In the genomic region with DNA sequence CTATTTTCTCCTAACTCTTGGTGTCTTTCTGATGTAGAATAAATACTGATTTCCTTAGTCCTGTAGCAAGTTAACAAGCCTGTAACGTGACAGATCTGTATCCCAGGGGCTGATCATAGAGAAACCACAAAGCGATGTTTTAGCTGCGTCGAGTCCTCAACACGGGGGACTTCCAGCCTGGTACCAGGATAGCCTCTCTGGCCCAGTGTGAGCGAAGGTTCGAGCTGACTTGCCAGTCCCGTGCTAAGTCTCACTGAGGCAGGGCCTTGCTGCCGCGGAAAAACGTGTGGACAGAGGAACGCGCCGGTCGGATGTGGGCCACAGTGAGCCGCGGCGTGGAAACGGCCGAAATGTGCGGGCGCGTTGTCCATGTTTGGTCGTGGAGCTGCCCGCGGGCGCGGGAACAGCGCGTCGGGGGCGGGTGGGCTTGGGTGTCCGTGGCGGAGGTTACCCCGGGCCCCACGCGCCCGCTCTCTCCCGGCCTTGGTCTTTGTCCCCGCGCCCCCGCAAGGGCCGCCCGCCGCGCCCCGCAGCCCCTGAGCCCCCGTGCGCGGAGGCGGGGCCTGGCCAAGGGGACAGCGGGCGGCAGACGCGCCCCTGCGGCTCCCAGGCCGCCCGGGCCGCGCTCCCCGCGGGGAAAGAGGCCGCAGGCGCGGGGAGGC, we compare ENCODE assay signal across 8 cellular contexts. TPM values are rescaled to one million over a fixed set of nuclear protein-coding genes. Genes with fewer than 3 reads are reported as not detected.
DNase-seq lines count a peak whose midpoint lies in the region; ATAC-seq and TF ChIP-seq lines count a peak whose summit lies in the region.

No MANE protein-coding gene starts in this region.

- 31 to 39% methylated on average over 7 to 16 of the region's 65 CpGs for WGBS in thyroid gland, 2 donors

- peak; percentile 8 for DNase-seq in ACHN
- DNase-seq in cerebellar cortex (ENCODE audit: low spot score): peak; percentile 42
- peak; percentile 35 to 49 for DNase-seq in lung microvascular endothelial cell (ENCODE audit: low read depth in 2 of 2)
- peak; percentile 18 to 40 for DNase-seq in thyroid gland
- DNase-seq in globus pallidus (ENCODE audit: low spot score): no peak

- in situ Hi-C loops in ACHN (cut with HindIII; ENCODE audit: low pct_ligation_motif_present, low pct_unique_long_range_greater_than_20kb, low sequenced_read_pairs): no loop called here

- peaks cover 19% of the 10 kb centered on the region for H3K4me1 ChIP-seq in HUES48 (ENCODE audit: control insufficient read depth, insufficient read depth, low read length)
- peaks cover 15 to 27% of the 10 kb centered on the region in 2 donors for H3K4me1 ChIP-seq in thyroid gland

- H3K36me3 ChIP-seq in HUES48 (ENCODE audit: control insufficient read depth, insufficient read depth, low read length) (no peaks in the 10 kb centered on the region), thyroid gland (no peaks in the 10 kb centered on the region)

- no peak overlapping the region for H3K9ac ChIP-seq in HUES48 (ENCODE audit: low read depth, low read length)

- intact Hi-C loops in thyroid gland (cut with DNase I): loop anchor here (5.0 to 10.0 kb wide), 2 partner anchors 60 to 92 kb away; no protein-coding TSS in a partner anchor

- no peak for TF ChIP-seq CTCF in thyroid gland (IDR thresholded peaks at IDR 0.05)

- H3K27me3 ChIP-seq in HUES48 (ENCODE audit: control insufficient read depth, insufficient read depth, low read length): peaks cover 11% of the 10 kb centered on the region
- H3K27me3 ChIP-seq in thyroid gland: no peaks in the 10 kb centered on the region

- H3K9me3 ChIP-seq in HUES48 (ENCODE audit: control insufficient read depth, insufficient read depth, low read length) (no peaks in the 10 kb centered on the region), thyroid gland (no peaks in the 10 kb centered on the region)

- H3K4me3 ChIP-seq in HUES48 (ENCODE audit: low read depth, low read length): peak overlapping the region; percentile 53
- H3K4me3 ChIP-seq in thyroid gland (replicated peaks in 1 of 3): peak overlapping the region in 1 of 3 donors; percentile 40

- TF ChIP-seq POLR2A in thyroid gland (IDR thresholded peaks at IDR 0.05): no peak

- ATAC-seq in HG02840 (IDR thresholded peaks at IDR 0.05; ENCODE audit: low FRiP score, unreplicated experiment) (no peak), HG03521 (IDR thresholded peaks at IDR 0.05; ENCODE audit: unreplicated experiment) (no peak)

- H3K27ac ChIP-seq in HUES48 (ENCODE audit: low read depth, low read length) (no peak overlapping the region), thyroid gland (peak overlapping the region; percentile 46 to 75 (median 73))

RNA-seq across cellular contexts. Expression of gene EML1, which starts 0.5 kb away (rescaled TPM):
- total RNA-seq in lung microvascular endothelial cell: 17.9 and 21.1 TPM in 2 replicates
- total RNA-seq in thyroid gland: 10 to 100 TPM; 24.2 to 58.7 (median 37.9) TPM
